In the genomic region with DNA sequence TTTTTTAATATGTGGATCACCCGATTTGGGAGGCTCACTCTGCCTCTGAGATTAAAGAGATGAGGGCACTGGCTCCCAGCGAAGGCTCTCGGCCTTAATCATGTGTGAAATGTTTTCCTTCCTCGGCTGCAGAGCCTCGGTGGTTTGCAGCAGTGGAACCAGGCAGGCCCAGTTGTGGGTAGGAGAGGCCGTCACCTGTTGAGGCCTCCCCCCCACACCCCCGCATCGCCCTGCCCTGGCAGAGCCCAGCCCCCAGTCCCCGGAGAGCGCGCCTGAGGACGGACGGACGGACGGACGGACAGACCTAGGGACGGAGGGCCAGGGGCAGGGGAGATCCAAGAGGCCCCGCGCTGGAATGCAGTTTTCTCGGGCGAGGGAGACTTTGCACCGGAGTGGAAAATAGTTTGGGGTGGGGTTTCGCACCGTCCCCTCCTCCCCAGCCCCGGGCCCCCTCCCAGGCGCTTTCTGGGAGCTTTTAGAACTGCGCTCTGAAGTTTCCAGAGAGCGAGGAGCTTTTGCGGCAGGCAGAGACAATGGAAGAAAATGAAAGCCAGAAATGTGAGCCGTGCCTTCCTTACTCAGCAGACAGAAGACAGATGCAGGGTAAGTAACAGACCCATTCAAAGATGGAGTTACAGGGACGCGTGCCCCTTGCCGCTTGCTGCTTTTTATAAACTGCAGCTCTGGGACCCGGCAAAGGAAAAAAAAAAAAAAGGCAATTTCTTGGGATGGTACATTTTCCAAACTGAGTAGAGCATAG, we compare ENCODE assay signal across 8 cellular contexts.
A peak's percentile ranks its signal among the peaks of the same experiment; 100 is the strongest.
DNase-seq lines count a peak whose midpoint lies in the region; ATAC-seq and TF ChIP-seq lines count a peak whose summit lies in the region.

Gene KIAA1217 (plus strand): TSS at position 478 of the 760 bp plus-strand sequence. CDS start 56 bp downstream, at position 534.

- peak; percentile 33 for ATAC-seq in HG02678 (IDR thresholded peaks at IDR 0.05; ENCODE audit: unreplicated experiment)

- peaks cover 7% of the 10 kb centered on the region for H3K36me3 Mint-ChIP-seq in nephron (ENCODE audit: low read depth)

- H3K27ac Mint-ChIP-seq in nephron, result peak within 1 kb of the TSS; percentile 98

- no peak for DNase-seq in GM12864 (ENCODE audit: low read depth)
- peak; percentile 65 for DNase-seq in SW480 (ENCODE audit: low spot score)
- DNase-seq in fibroblast of mammary gland (ENCODE audit: low read depth), result peak; percentile 5
- DNase-seq in GM13976 (ENCODE audit: low spot score), result no peak
- DNase-seq in NCI-H446 treated with DMSO at 0.1 percent for 48 hours (lab: John Stamatoyannopoulos, UW), result no peak
- no peak for DNase-seq in NCI-H446 (lab: John Stamatoyannopoulos, UW)

- H3K27me3 Mint-ChIP-seq in nephron (ENCODE audit: low read depth), result no peaks in the 10 kb centered on the region

- TF ChIP-seq CTCF in GM12864 (IDR thresholded peaks at IDR 0.05; ENCODE audit: low read depth, low read length, missing control alignments) (no peak), fibroblast of mammary gland (conservative IDR thresholded peaks at IDR 0.05; ENCODE audit: control insufficient read depth, insufficient read depth, low read depth, low read length) (no peak), nephron (IDR thresholded peaks at IDR 0.05; ENCODE audit: unreplicated experiment in 3 of 3) (no peak), GM13976 (IDR thresholded peaks at IDR 0.05; ENCODE audit: borderline replicate concordance, control extremely low read depth, extremely low read depth, insufficient read depth, missing control alignments) (no peak)

- no peaks in the 10 kb centered on the region for H3K9me3 Mint-ChIP-seq in nephron

- peak within 1 kb of the TSS; percentile 87 to 98 (median 96) for H3K4me3 Mint-ChIP-seq in nephron

- H3K4me3 ChIP-seq in GM12864 (ENCODE audit: low read depth, low read length), result peak within 1 kb of the TSS; percentile 57
- H3K4me3 ChIP-seq in fibroblast of mammary gland (ENCODE audit: control insufficient read depth, low read depth, low read length), result peak within 1 kb of the TSS; percentile 49

- peaks cover 83% of the 10 kb centered on the region for H3K4me1 Mint-ChIP-seq in nephron

- in situ Hi-C loops in GM13976 (cut with MboI; ENCODE audit: low sequenced_read_pairs, unreplicated experiment), result loop anchor here (10.0 kb wide), 2 partner anchors 156 to 296 kb away; no protein-coding TSS in a partner anchor

Comparison
In these comparisons a context has a peak if more than half of its experiments do, and no peak if none do; other contexts are left out.
1. DNase-seq: peak in SW480 (single experiment) and fibroblast of mammary gland (single experiment); none in GM12864 (single experiment), GM13976 (single experiment), NCI-H446 treated with DMSO at 0.1 percent for 48 hours (single experiment) and NCI-H446 (0 of 2).